In the genomic region with DNA sequence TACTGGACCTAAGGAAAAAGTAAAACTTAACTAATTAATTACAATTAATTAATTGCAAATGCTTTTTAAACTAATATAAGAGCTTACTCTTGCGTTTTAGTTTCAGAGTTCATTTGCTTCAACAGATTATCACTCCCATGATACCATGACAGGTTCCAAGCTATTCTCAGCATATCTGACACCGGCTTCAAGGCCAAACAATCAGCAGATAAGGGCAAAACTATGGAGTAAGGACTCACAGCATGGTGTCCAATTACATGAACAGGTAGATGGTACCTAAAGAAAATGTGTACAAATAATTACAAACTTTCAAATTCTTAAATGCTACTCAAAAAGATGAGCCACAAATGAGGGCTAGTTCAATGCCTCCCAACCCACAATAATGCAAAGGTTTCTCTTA, we compare ENCODE assay signal across 28 cellular contexts.
"Had no signal": no experiment of that assay in that cellular context is flagged by ENCODE, and none has a peak within 500 bp of the region (broad histone marks: within the 10 kb centered on the region; RNA-seq: fewer than 3 reads in every experiment).

No MANE protein-coding gene starts in this region.

- H3K36me3 ChIP-seq: neural progenitor cell, ovary, upper lobe of right lung, uterus had no signal

- H3K27me3 ChIP-seq: neural progenitor cell, ovary, spleen, suprapubic skin, testis, tibial artery, transverse colon, upper lobe of right lung, uterus had no signal

- H3K4me1 ChIP-seq: neural progenitor cell, parathyroid adenoma, psoas muscle, spleen, suprapubic skin, testis, upper lobe of right lung, uterus had no signal

- H3K4me2 ChIP-seq: neural progenitor cell, smooth muscle cell had no signal

- H3K27ac ChIP-seq: neural progenitor cell, ovary, parathyroid adenoma, psoas muscle, skin epidermis, spleen, suprapubic skin, testis, tibial artery, transverse colon, upper lobe of right lung, uterus had no signal

- DNase-seq: natural killer cell; occipital lobe; ovary; posterior cingulate gyrus; psoas muscle; right cardiac atrium; spleen; stimulated activated CD4-positive, alpha-beta T cell treated with anti-CD3 and anti-CD28 coated beads, Interleukin-12 subunit alpha, Interleukin-12 subunit beta, amount 100 ng/mL, for 4 hours; stimulated activated CD4-positive, alpha-beta T cell treated with anti-CD3 and anti-CD28 coated beads, Interleukin-1b, Interleukin-23, amount 100 ng/mL, for 48 hours; stimulated activated CD4-positive, alpha-beta T cell treated with anti-CD3 and anti-CD28 coated beads, Interleukin-4, amount 100 ng/mL, for 1 hour; stimulated activated CD4-positive, alpha-beta T cell treated with anti-CD3 and anti-CD28 coated beads, Interleukin-4, amount 100 ng/mL, for 4 hours; stimulated activated CD8-positive, alpha-beta memory T cell treated with anti-CD3 and anti-CD28 coated beads, Interleukin-4, amount 100 ng/mL, for 48 hours; stimulated activated naive CD4-positive, alpha-beta T cell; stimulated activated naive CD8-positive, alpha-beta T cell treated with anti-CD3 and anti-CD28 coated beads, Interleukin-15, amount 100 ng/mL, for 72 hours; stimulated activated naive CD8-positive, alpha-beta T cell treated with anti-CD3 and anti-CD28 coated beads, Interleukin-15, Interleukin-2, amounts not matched to agents 100 U/mL and 50 U/mL, for 24 hours; substantia nigra; testis; tibial artery; transverse colon; upper lobe of right lung; uterus had no signal

- H3K9ac ChIP-seq: neural progenitor cell, parathyroid adenoma had no signal

- H3K79me2 ChIP-seq: parathyroid adenoma had no signal

- ATAC-seq: natural killer cell; psoas muscle; right cardiac atrium; sciatic nerve; stimulated activated memory B cell treated with anti-CD40 and anti-IgM and Interleukin-4, amounts not matched to agents 10 μg/mL and 1 μg/mL and 100 μg/mL, for 72 hours; stimulated activated naive CD8-positive, alpha-beta T cell treated with anti-CD3 and anti-CD28 coated beads, Interleukin-15, amount 100 ng/mL, for 72 hours; stimulated activated naive CD8-positive, alpha-beta T cell treated with anti-CD3 and anti-CD28 coated beads, Interleukin-15, Interleukin-2, amounts not matched to agents 100 U/mL and 50 U/mL, for 24 hours; upper lobe of right lung had no signal

- H3K4me3 ChIP-seq: neural progenitor cell, ovary, psoas muscle, skin epidermis, smooth muscle cell, spleen, suprapubic skin, testis, tibial artery, transverse colon, upper lobe of right lung, uterus had no signal

- H3K9me3 ChIP-seq: ovary, psoas muscle, suprapubic skin, testis, tibial artery, transverse colon, upper lobe of right lung, uterus had no signal
